In the genomic region with DNA sequence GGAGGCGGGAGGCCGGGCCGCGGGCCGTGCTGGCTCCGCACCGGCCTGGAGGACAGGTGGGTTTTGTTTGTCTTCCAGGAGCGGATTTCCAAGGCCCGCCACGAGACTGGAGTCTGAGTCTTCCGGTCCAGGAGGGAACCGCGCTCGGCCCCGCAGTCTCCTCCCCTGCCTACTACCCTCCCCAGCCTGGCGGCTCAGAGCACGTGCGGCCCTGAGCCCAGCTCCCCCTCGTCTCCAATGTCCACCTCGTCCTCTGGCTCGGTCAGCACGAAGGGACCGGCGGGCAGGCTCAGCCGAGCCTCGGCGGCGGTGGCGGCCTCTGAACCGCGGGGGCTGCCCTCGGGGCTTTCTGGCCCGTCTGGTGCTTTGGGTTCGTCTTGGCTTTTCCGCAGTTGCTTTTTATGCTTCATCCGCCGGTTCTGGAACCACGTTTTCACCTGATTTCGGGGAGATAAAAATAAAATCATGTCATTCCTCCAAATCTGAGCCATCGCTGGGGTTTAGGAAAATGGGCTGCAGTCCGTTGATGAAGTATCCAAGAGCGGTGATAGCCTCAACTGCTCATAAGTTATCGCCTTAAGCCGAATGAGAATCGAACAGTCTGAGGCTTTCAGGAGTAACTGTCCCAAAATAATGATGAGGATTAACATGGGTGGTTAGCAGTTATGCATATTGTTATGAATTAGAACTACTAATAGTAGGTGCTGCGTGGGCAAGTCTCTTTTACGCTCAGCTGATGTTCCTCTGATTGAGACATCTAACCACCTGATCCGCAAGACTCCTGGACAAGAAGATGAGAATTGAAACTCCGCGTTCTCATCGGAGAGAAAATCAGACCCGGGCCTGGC, we compare ENCODE assay signal across 11 cellular contexts. TPM values are rescaled to one million over a fixed set of nuclear protein-coding genes. Genes with fewer than 3 reads are reported as not detected.
A peak's percentile ranks its signal among the peaks of the same experiment; 100 is the strongest.
DNase-seq lines count a peak whose midpoint lies in the region; ATAC-seq and TF ChIP-seq lines count a peak whose summit lies in the region.
"Had no signal": no experiment of that assay in that cellular context is flagged by ENCODE, and none has a peak within 500 bp of the region (broad histone marks: within the 10 kb centered on the region; RNA-seq: fewer than 3 reads in every experiment).

No MANE protein-coding gene starts in this region.

- dilution Hi-C loops in mammary epithelial cell (cut with HindIII; ENCODE audit: low sequenced_read_pairs): no loop called here

- no peak overlapping the region for H3K27ac ChIP-seq in BLaER1
- H3K27ac ChIP-seq in mammary epithelial cell (ENCODE audit: insufficient read depth, low read depth, low read length): no peak overlapping the region
- no peak overlapping the region for H3K27ac ChIP-seq in transverse colon
- H3K27ac ChIP-seq: thyroid gland had no signal

- H3K9me3 ChIP-seq in BLaER1 (peaks cover 57% of the 10 kb centered on the region), ES-I3 (ENCODE audit: control insufficient read depth, insufficient read depth, low read length) (no peaks in the 10 kb centered on the region), mammary epithelial cell (replicated peaks; ENCODE audit: insufficient read depth, low read length) (no peaks in the 10 kb centered on the region), transverse colon (no peaks in the 10 kb centered on the region)
- H3K9me3 ChIP-seq: thyroid gland had no signal

- TF ChIP-seq CTCF in mammary epithelial cell (conservative IDR thresholded peaks at IDR 0.05 in 1 of 2, IDR thresholded peaks at IDR 0.05 in 1 of 2; ENCODE audit: extremely low read depth in 1 of 2, insufficient read depth in 1 of 2, low read depth in 1 of 2, low read length in 2 of 2): no peak
- no peak for TF ChIP-seq CTCF in transverse colon (IDR thresholded peaks at IDR 0.05)

- H4K20me1 ChIP-seq in BLaER1 (peaks cover 11% of the 10 kb centered on the region; the same call in 1 of the 2 replicates), mammary epithelial cell (ENCODE audit: insufficient read depth, low read length) (no peaks in the 10 kb centered on the region)

- no peak for ATAC-seq in HG03378 (IDR thresholded peaks at IDR 0.05; ENCODE audit: unreplicated experiment)

- 8% methylated on average over 26 of the region's 52 CpGs for WGBS in mammary epithelial cell (ENCODE audit: low coverage, missing lambda C conversion rate)
- 18 to 21% methylated on average over 12 to 32 of the region's 52 CpGs for WGBS in transverse colon (ENCODE audit: low coverage in 1 of 2), 2 donors

- peaks cover 0 to 13% (median 1%) of the 10 kb centered on the region in 6 donors for H3K9me3 Mint-ChIP-seq in immature natural killer cell

- no peak for TF ChIP-seq POLR2A in transverse colon (IDR thresholded peaks at IDR 0.05)

- peak overlapping the region in 1 of 5 donors; percentile 8 for H3K4me3 Mint-ChIP-seq in immature natural killer cell

- BruUV-seq in mammary epithelial cell (replicated peaks; lab: Mats Ljungman, UMichigan): no TSS peak

- no peak for TF ChIP-seq EP300 in transverse colon (IDR thresholded peaks at IDR 0.05; ENCODE audit: low read depth)

- H3K79me2 ChIP-seq in mammary epithelial cell (ENCODE audit: insufficient read depth, low read length): no peaks in the 10 kb centered on the region

- in situ Hi-C loops in mammary epithelial cell (cut with MboI; ENCODE audit: low sequenced_read_pairs in 2 of 2): no loop called here
- in situ Hi-C loops in transverse colon (cut with MboI; ENCODE audit: low pct_ligation_motif_present in 1 of 4, low pct_unique_long_range_greater_than_20kb in 1 of 4, low sequenced_read_pairs in 3 of 4): no loop called here

- intact Hi-C loops in mammary epithelial cell (cut with micrococcal nuclease) (no loop called here), transverse colon (cut with DNase I; ENCODE audit: low total_unique reads) (no loop called here)

- no peak overlapping the region for H3K4me2 ChIP-seq in BLaER1
- peak overlapping the region; percentile 36 for H3K4me2 ChIP-seq in mammary epithelial cell (ENCODE audit: insufficient read depth, low read depth, low read length)

- CTCF ChIA-PET in mammary epithelial cell (lab: Charles Lee; ENCODE audit: low non-redundant PET): no interaction called here

- H3K36me3 Mint-ChIP-seq in immature natural killer cell: peaks cover 3 to 7% (median 4%) of the 10 kb centered on the region in 3 donors

- no peak overlapping the region for H2AFZ ChIP-seq in mammary epithelial cell (ENCODE audit: low read depth, low read length)

- no peak overlapping the region for H3K27ac Mint-ChIP-seq in immature natural killer cell

- peaks cover 3 to 5% of the 10 kb centered on the region in 2 donors for H3K4me1 Mint-ChIP-seq in immature natural killer cell

- H3K27me3 ChIP-seq in BLaER1 (peaks cover 94% of the 10 kb centered on the region), mammary epithelial cell (ENCODE audit: insufficient read depth, low read length) (peaks cover 69% of the 10 kb centered on the region), transverse colon (peaks cover 100% of the 10 kb centered on the region)

- H3K36me3 ChIP-seq in BLaER1: no peaks in the 10 kb centered on the region
- no peaks in the 10 kb centered on the region for H3K36me3 ChIP-seq in ES-I3 (ENCODE audit: insufficient read depth, low read length)
- H3K36me3 ChIP-seq in mammary epithelial cell (ENCODE audit: insufficient read depth, low read length): no peaks in the 10 kb centered on the region
- H3K36me3 ChIP-seq in transverse colon: no peaks in the 10 kb centered on the region
- H3K36me3 ChIP-seq: thyroid gland had no signal

- H3K27me3 Mint-ChIP-seq in immature natural killer cell (ENCODE audit: low read depth in 3 of 3): peaks cover 34 to 53% (median 41%) of the 10 kb centered on the region in 3 donors

- DNase-seq in mammary epithelial cell: no peak
- DNase-seq in mesenteric fat pad (ENCODE audit: low spot score): peak; percentile 81
- no peak for DNase-seq in transverse colon
- DNase-seq in immature natural killer cell: no peak
- no peak for DNase-seq in NCI-H187 treated with DMSO at 0.1 percent for 48 hours (lab: John Stamatoyannopoulos, UW)
- DNase-seq: NCI-H2081, thyroid gland had no signal

- H3K9ac ChIP-seq in BLaER1: no peak overlapping the region
- H3K9ac ChIP-seq in ES-I3 (ENCODE audit: low read depth, low read length): peak overlapping the region; percentile 68
- H3K9ac ChIP-seq in mammary epithelial cell (ENCODE audit: insufficient read depth, low read length): no peak overlapping the region

- H3K4me1 ChIP-seq in BLaER1: no peaks in the 10 kb centered on the region
- peaks cover 4% of the 10 kb centered on the region; the same call in 1 of the 2 replicates for H3K4me1 ChIP-seq in ES-I3 (ENCODE audit: insufficient read depth, low read length)
- H3K4me1 ChIP-seq in mammary epithelial cell (ENCODE audit: insufficient read depth, low read length): peaks cover 4% of the 10 kb centered on the region
- H3K4me1 ChIP-seq in transverse colon: peaks cover 0 to 13% (median 9%) of the 10 kb centered on the region in 4 donors

- H3K4me3 ChIP-seq in BLaER1 (peak overlapping the region; percentile 39; the same call in 1 of the 2 replicates), mammary epithelial cell (replicated peaks in 1 of 3; ENCODE audit: insufficient read depth in 1 of 3, low read depth in 2 of 3, low read length in 3 of 3) (no peak overlapping the region), transverse colon (peak overlapping the region in 1 of 4 donors; percentile 12)
- H3K4me3 ChIP-seq: thyroid gland had no signal

RNA-seq across cellular contexts. Expression of gene BSX, which starts 4.0 kb away (rescaled TPM):
- total RNA-seq in mammary epithelial cell (not detected), mesenteric fat pad (not detected), transverse colon (not detected)
- polyA plus RNA-seq in mammary epithelial cell (not detected), immature natural killer cell (not detected)
- polyA minus RNA-seq in mammary epithelial cell: not detected
- total RNA-seq: omental fat pad, thyroid gland had no signal
